In genomic region chrX:130810561-130810960, GRCh38 we compare ENCODE assay signal across 7 cellular contexts.
"Had no signal": no experiment of that assay in that cellular context is flagged by ENCODE, and none has a peak within 500 bp of the region (broad histone marks: within the 10 kb centered on the region; RNA-seq: fewer than 3 reads in every experiment).

No MANE protein-coding gene starts in this region.

- H3K27ac Mint-ChIP-seq: GM23338 had no signal

- H3K4me1 Mint-ChIP-seq: GM23338 had no signal

- FAIRE-seq: HTR-8/SVneo, K562 had no signal

- H3K36me3 ChIP-seq: HAP-1 had no signal

- H3K4me2 ChIP-seq: GM23338 had no signal

- DNase-seq: H7, IMR-90 had no signal

- H3K4me3 Mint-ChIP-seq: GM23338 had no signal

- H3K9me3 ChIP-seq: HAP-1 had no signal

- H3K4me3 ChIP-seq: GM23338, HAP-1, K562 had no signal

- ATAC-seq: GM23338, HCT116, K562 had no signal

- H2AFZ ChIP-seq: GM23338 had no signal
